ENCODE assay signal across 19 cellular contexts in the genomic region with DNA sequence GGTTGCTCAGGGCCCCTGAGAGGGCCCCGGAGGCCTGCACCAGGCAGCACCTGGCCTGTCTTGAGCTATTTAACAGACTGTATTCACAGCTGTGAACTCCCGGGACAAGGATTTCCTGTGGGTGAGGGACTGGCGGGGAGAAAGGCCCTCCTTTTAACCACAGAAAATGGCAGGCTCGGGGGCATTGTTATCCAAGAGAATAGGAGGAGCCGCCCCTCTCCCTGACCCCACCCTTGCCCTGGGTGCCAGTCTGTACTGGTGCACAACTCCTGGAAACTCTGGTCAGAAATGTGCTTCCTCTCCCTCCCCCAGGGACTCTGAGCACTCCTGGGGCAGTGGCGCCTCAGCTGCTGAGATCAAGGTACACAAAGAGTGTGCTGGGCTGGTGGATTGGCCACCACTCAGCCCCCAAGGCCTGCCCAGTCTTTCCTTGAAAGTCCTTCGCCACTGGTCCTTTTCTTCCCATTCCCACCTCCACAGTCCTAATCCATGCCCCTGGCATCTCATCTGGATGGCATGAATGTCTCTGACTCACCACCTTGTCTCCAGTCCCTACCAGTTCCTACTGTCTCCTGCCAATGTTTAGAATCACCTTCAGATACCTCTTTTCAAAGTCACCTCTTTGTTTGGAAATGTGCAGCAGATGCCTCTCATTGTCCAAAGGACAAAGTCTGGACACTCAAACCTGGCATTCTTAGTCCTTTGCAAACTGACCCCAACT. TPM values are rescaled to one million over a fixed set of nuclear protein-coding genes. Genes with fewer than 3 reads are reported as not detected.
DNase-seq lines count a peak whose midpoint lies in the region; ATAC-seq, FAIRE-seq and TF ChIP-seq lines count a peak whose summit lies in the region.
"Had no signal": no experiment of that assay in that cellular context is flagged by ENCODE, and none has a peak within 500 bp of the region (broad histone marks: within the 10 kb centered on the region; RNA-seq: fewer than 3 reads in every experiment).

No MANE protein-coding gene starts in this region.

- no peak for TF ChIP-seq EP300 in HepG2 (IDR thresholded peaks at IDR 0.05; ENCODE audit: low read depth in 2 of 2, low read length in 2 of 2)
- TF ChIP-seq EP300 in HepG2 (CRISPR knock-in tag; IDR thresholded peaks at IDR 0.05; ENCODE audit: borderline replicate concordance), result no peak

- H3K4me2 ChIP-seq in endothelial cell of umbilical vein (ENCODE audit: insufficient read depth, low read length) (no peak overlapping the region), HepG2 (ENCODE audit: low read depth, low read length) (peak overlapping the region; percentile 50)

- DNase-seq in CD4-positive, CD25-positive, alpha-beta regulatory T cell, result no peak
- peak; percentile 53 for DNase-seq in MG63
- DNase-seq in endothelial cell of umbilical vein (ENCODE audit: low read depth, low spot score), result peak; percentile 86
- DNase-seq in HepG2 (ENCODE audit: low spot score), result peak; percentile 35
- DNase-seq in activated CD8-positive, alpha-beta T cell treated with anti-CD3 and anti-CD28 coated beads, Interleukin-2, amount 10 ng/mL, durations not matched to agents 7 days and 5 days, result no peak
- no peak for DNase-seq in NCI-H526 (lab: John Stamatoyannopoulos, UW)
- DNase-seq in HuH-7.5 (ENCODE audit: low spot score), result no peak
- DNase-seq: foreskin melanocyte, NCI-H2029 treated with DMSO at 0.1 percent for 48 hours, NCI-H524, retina had no signal

- H3K9me3 ChIP-seq in CD4-positive, CD25-positive, alpha-beta regulatory T cell (ENCODE audit: control insufficient read depth in 2 of 2, low read length in 2 of 2), result peaks cover 0 to 2% of the 10 kb centered on the region in 2 experiments
- H3K9me3 ChIP-seq in MG63, result no peaks in the 10 kb centered on the region
- no peaks in the 10 kb centered on the region for H3K9me3 ChIP-seq in endothelial cell of umbilical vein (replicated peaks; ENCODE audit: control insufficient read depth, insufficient read depth, low read length)
- no peaks in the 10 kb centered on the region for H3K9me3 ChIP-seq in HepG2 (ENCODE audit: low read length)

- H3K4me1 ChIP-seq in CD4-positive, CD25-positive, alpha-beta regulatory T cell (ENCODE audit: control insufficient read depth, insufficient read depth, low read length, poor library complexity, severe bottlenecking), result no peaks in the 10 kb centered on the region
- peaks cover 65% of the 10 kb centered on the region for H3K4me1 ChIP-seq in endothelial cell of umbilical vein (ENCODE audit: control insufficient read depth, extremely low read depth, insufficient read depth, low read length)
- H3K4me1 ChIP-seq in HepG2 (ENCODE audit: insufficient read depth, low read length), result peaks cover 38% of the 10 kb centered on the region

- peaks cover 19% of the 10 kb centered on the region for H3K27me3 Mint-ChIP-seq in CD4-positive, CD25-positive, alpha-beta regulatory T cell
- peaks cover 19% of the 10 kb centered on the region for H3K27me3 Mint-ChIP-seq in activated CD8-positive, alpha-beta T cell treated with anti-CD3 and anti-CD28 coated beads, Interleukin-2, amount 10 ng/mL, durations not matched to agents 7 days and 5 days (ENCODE audit: low read depth)

- no TSS peak for BruUV-seq in endothelial cell of umbilical vein (replicated peaks; lab: Mats Ljungman, UMichigan)
- no TSS peak for BruUV-seq in HepG2 (replicated peaks; lab: Mats Ljungman, UMichigan)

- H4K20me1 ChIP-seq in endothelial cell of umbilical vein (replicated peaks; ENCODE audit: control insufficient read depth, extremely low read depth, insufficient read depth, low read length), result no peaks in the 10 kb centered on the region
- H4K20me1 ChIP-seq in HepG2 (ENCODE audit: insufficient read depth, low read length), result no peaks in the 10 kb centered on the region

- H3K9ac ChIP-seq in endothelial cell of umbilical vein (replicated peaks; ENCODE audit: extremely low read depth, insufficient read depth, low read length), result no peak overlapping the region
- H3K9ac ChIP-seq in HepG2 (ENCODE audit: insufficient read depth, low read depth, low read length), result no peak overlapping the region

- peaks cover 1% of the 10 kb centered on the region for H3K27me3 ChIP-seq in CD4-positive, CD25-positive, alpha-beta regulatory T cell (ENCODE audit: control insufficient read depth, insufficient read depth, low read length)
- no peaks in the 10 kb centered on the region for H3K27me3 ChIP-seq in MG63
- no peaks in the 10 kb centered on the region for H3K27me3 ChIP-seq in endothelial cell of umbilical vein (ENCODE audit: control insufficient read depth in 2 of 2, insufficient read depth in 2 of 2, low read length in 2 of 2)
- H3K27me3 ChIP-seq in HepG2 (ENCODE audit: control insufficient read depth in 1 of 2, insufficient read depth in 2 of 2, low read length in 2 of 2), result peaks cover 0 to 5% of the 10 kb centered on the region in 2 experiments; a peak in 2 of 5 replicates

- H3K4me3 ChIP-seq in CD4-positive, CD25-positive, alpha-beta regulatory T cell (ENCODE audit: low read depth, low read length), result no peak overlapping the region
- H3K4me3 ChIP-seq in MG63 (no peak overlapping the region), endothelial cell of umbilical vein (replicated peaks in 1 of 3; ENCODE audit: insufficient read depth in 1 of 3, low read depth in 1 of 3, low read length in 3 of 3) (no peak overlapping the region), HepG2 (replicated peaks in 1 of 3; ENCODE audit: insufficient read depth in 1 of 3, low read depth in 2 of 3, low read length in 3 of 3) (peak overlapping the region in 1 of 3 experiments; percentile 17; a peak in 1 of 6 replicates)

- dilution Hi-C loops in endothelial cell of umbilical vein (cut with MboI; ENCODE audit: extremely low pct_ligation_motif_present, low sequenced_read_pairs), result no loop called here

- intact Hi-C loops in endothelial cell of umbilical vein (cut with micrococcal nuclease) (loop anchor here (1.0 to 2.0 kb wide), 7 partner anchors 10 to 205 kb away; no protein-coding TSS in a partner anchor), HepG2 (cut with micrococcal nuclease; ENCODE audit: unreplicated experiment) (no loop called here)

- no peak overlapping the region for H3K27ac ChIP-seq in CD4-positive, CD25-positive, alpha-beta regulatory T cell (ENCODE audit: insufficient read depth, low read length, poor library complexity, severe bottlenecking)
- H3K27ac ChIP-seq in endothelial cell of umbilical vein (ENCODE audit: insufficient read depth, low read depth, low read length), result peak overlapping the region; percentile 96
- no peak overlapping the region for H3K27ac ChIP-seq in HepG2 (ENCODE audit: extremely low read length, insufficient read depth, low read length)
- H3K27ac ChIP-seq: VCaP had no signal

- WGBS in HepG2 (ENCODE audit: low lambda C conversion rate), result 23% methylated on average over 7 of the region's 7 CpGs

- CTCF ChIA-PET in endothelial cell of umbilical vein (lab: Charles Lee), result interaction anchor here (0.9 to 4.0 kb wide), 11 partner anchors 9 to 266 kb away, joined by 3 to 21 read pairs (median 4); a partner anchor contains a TSS
- CTCF ChIA-PET in HepG2 (lab: Yijun Ruan, JAX; ENCODE audit: low intra/inter-chr PET ratio, low total read pairs), result no interaction called here
- CTCF ChIA-PET in activated CD8-positive, alpha-beta T cell treated with anti-CD3 and anti-CD28 coated beads, Interleukin-2, amount 10 ng/mL, durations not matched to agents 7 days and 5 days (lab: Charles Lee), result interaction anchor here (1.2 kb wide), 1 partner anchor 47 kb away, joined by 3 read pairs; no protein-coding TSS in a partner anchor

- in situ Hi-C loops in HepG2 (cut with HindIII; ENCODE audit: extremely low pct_ligation_motif_present, low pct_unique_long_range_greater_than_20kb), result no loop called here

- TF ChIP-seq CTCF in endothelial cell of umbilical vein (IDR thresholded peaks at IDR 0.05; ENCODE audit: extremely low read depth in 1 of 2, insufficient read depth in 1 of 2, low read depth in 1 of 2, low read length in 2 of 2) (no peak), HepG2 (CRISPR knock-in tag; IDR thresholded peaks at IDR 0.05) (peak; percentile 22; the same call in 1 of the 2 replicates)

- no peaks in the 10 kb centered on the region for H3K79me2 ChIP-seq in endothelial cell of umbilical vein (ENCODE audit: control insufficient read depth, insufficient read depth, low read length)
- H3K79me2 ChIP-seq in HepG2 (ENCODE audit: insufficient read depth, low read length), result no peaks in the 10 kb centered on the region

- no peak overlapping the region for H3K4me3 Mint-ChIP-seq in CD4-positive, CD25-positive, alpha-beta regulatory T cell
- H3K4me3 Mint-ChIP-seq in activated CD8-positive, alpha-beta T cell treated with anti-CD3 and anti-CD28 coated beads, Interleukin-2, amount 10 ng/mL, durations not matched to agents 7 days and 5 days, result no peak overlapping the region
- H3K4me3 Mint-ChIP-seq: central memory CD8-positive, alpha-beta T cell; memory B cell; nephron had no signal

- H3K36me3 Mint-ChIP-seq in CD4-positive, CD25-positive, alpha-beta regulatory T cell, result no peaks in the 10 kb centered on the region
- H3K36me3 Mint-ChIP-seq in activated CD8-positive, alpha-beta T cell treated with anti-CD3 and anti-CD28 coated beads, Interleukin-2, amount 10 ng/mL, durations not matched to agents 7 days and 5 days (ENCODE audit: low read depth), result no peaks in the 10 kb centered on the region
- H3K36me3 Mint-ChIP-seq: memory B cell had no signal

- no peak for TF ChIP-seq RAD21 in HepG2 (CRISPR knock-in tag; IDR thresholded peaks at IDR 0.05)

- FAIRE-seq in endothelial cell of umbilical vein (lab: Jason Lieb, UNC) (peak; percentile 77), HepG2 (lab: Jason Lieb, UNC) (peak; percentile 26)
- FAIRE-seq: G401.6, GM12892, H1 had no signal

- POLR2A ChIA-PET in endothelial cell of umbilical vein (lab: Charles Lee) (interaction anchor here (0.6 to 1.4 kb wide), 4 partner anchors 18 to 113 kb away, joined by 3 to 8 read pairs (median 3); a partner anchor contains a TSS), HepG2 (lab: Yijun Ruan, JAX) (interaction anchor here (1.8 kb wide), 1 partner anchor 48 kb away, joined by 6 read pairs; no protein-coding TSS in a partner anchor)
- POLR2A ChIA-PET in activated CD8-positive, alpha-beta T cell treated with anti-CD3 and anti-CD28 coated beads, Interleukin-2, amount 10 ng/mL, durations not matched to agents 7 days and 5 days (lab: Charles Lee), result no interaction called here

- no peaks in the 10 kb centered on the region for H3K9me1 ChIP-seq in endothelial cell of umbilical vein (replicated peaks; ENCODE audit: control insufficient read depth, extremely low read depth, insufficient read depth, low read length)

- no peak for ATAC-seq in CD4-positive, CD25-positive, alpha-beta regulatory T cell (ENCODE audit: low read depth in 2 of 2)
- ATAC-seq in HepG2, result peak; percentile 81
- ATAC-seq in GM21576 (IDR thresholded peaks at IDR 0.05; ENCODE audit: unreplicated experiment), result no peak
- ATAC-seq in activated CD8-positive, alpha-beta T cell treated with anti-CD3 and anti-CD28 coated beads, Interleukin-2, amount 10 ng/mL, durations not matched to agents 7 days and 5 days, result no peak

- peaks cover 0 to 6% (median 0%) of the 10 kb centered on the region in 4 donors for H3K4me1 Mint-ChIP-seq in CD4-positive, CD25-positive, alpha-beta regulatory T cell
- peaks cover 28% of the 10 kb centered on the region for H3K4me1 Mint-ChIP-seq in activated CD8-positive, alpha-beta T cell treated with anti-CD3 and anti-CD28 coated beads, Interleukin-2, amount 10 ng/mL, durations not matched to agents 7 days and 5 days (ENCODE audit: low read depth)
- H3K4me1 Mint-ChIP-seq: memory B cell had no signal

- H3K27ac Mint-ChIP-seq in CD4-positive, CD25-positive, alpha-beta regulatory T cell, result peak overlapping the region in 2 of 3 donors; percentile 20 to 48
- H3K27ac Mint-ChIP-seq in activated CD8-positive, alpha-beta T cell treated with anti-CD3 and anti-CD28 coated beads, Interleukin-2, amount 10 ng/mL, durations not matched to agents 7 days and 5 days, result no peak overlapping the region
- H3K27ac Mint-ChIP-seq: memory B cell had no signal

- H3K36me3 ChIP-seq in CD4-positive, CD25-positive, alpha-beta regulatory T cell (ENCODE audit: control insufficient read depth, insufficient read depth, low read length), result no peaks in the 10 kb centered on the region
- H3K36me3 ChIP-seq in MG63, result no peaks in the 10 kb centered on the region
- H3K36me3 ChIP-seq in endothelial cell of umbilical vein (ENCODE audit: control insufficient read depth in 2 of 2, extremely low read depth in 1 of 2, insufficient read depth in 2 of 2, low read length in 2 of 2), result no peaks in the 10 kb centered on the region
- no peaks in the 10 kb centered on the region for H3K36me3 ChIP-seq in HepG2 (replicated peaks in 1 of 2; ENCODE audit: control insufficient read depth in 1 of 2, insufficient read depth in 2 of 2, low read length in 2 of 2)

- no peak for TF ChIP-seq POLR2A in endothelial cell of umbilical vein (IDR thresholded peaks at IDR 0.05; ENCODE audit: low read depth, low read length)
- TF ChIP-seq POLR2A in HepG2 (IDR thresholded peaks at IDR 0.05; ENCODE audit: insufficient read depth in 1 of 2, low read depth in 2 of 2, low read length in 2 of 2), result no peak

- H3K9me3 Mint-ChIP-seq in CD4-positive, CD25-positive, alpha-beta regulatory T cell, result no peaks in the 10 kb centered on the region
- no peaks in the 10 kb centered on the region for H3K9me3 Mint-ChIP-seq in activated CD8-positive, alpha-beta T cell treated with anti-CD3 and anti-CD28 coated beads, Interleukin-2, amount 10 ng/mL, durations not matched to agents 7 days and 5 days (ENCODE audit: insufficient read depth)
- H3K9me3 Mint-ChIP-seq: central memory CD8-positive, alpha-beta T cell; memory B cell; nephron had no signal

- H2AFZ ChIP-seq in endothelial cell of umbilical vein (ENCODE audit: low read depth, low read length) (peak overlapping the region; percentile 18), HepG2 (ENCODE audit: low read length) (no peak overlapping the region)

RNA-seq across cellular contexts. Expression of a gene that starts 19.6 kb away (rescaled TPM):
- 4.4 TPM for total RNA-seq in CD4-positive, CD25-positive, alpha-beta regulatory T cell
- polyA plus RNA-seq in CD4-positive, CD25-positive, alpha-beta regulatory T cell, result under 1 TPM in 2 of 4 donors, not detected in 2; 0.22 to 0.31 TPM
- total RNA-seq in MG63 (2014; rRNA removed; shearing (Covaris generic); ENCODE audit: low replicate concordance), result 27.6 and 46.1 TPM in 2 replicates
- total RNA-seq in endothelial cell of umbilical vein (374 and 397 TPM in 2 replicates), HepG2 (2016; rRNA removed; fragmentation: Illumina TruSeq; extraction: Trizol) (47.1 and 64.9 TPM in 2 replicates)
- polyA plus RNA-seq in endothelial cell of umbilical vein (214 and 229 TPM in 2 replicates), HepG2 (2011; rRNA removed) (182 and 202 TPM in 2 replicates)
- 316 and 329 TPM in 2 replicates for polyA plus RNA-seq in endothelial cell of umbilical vein (2011; cell fraction: cytosol; rRNA removed)
- polyA plus RNA-seq in endothelial cell of umbilical vein (2011; cell fraction: nucleus; rRNA removed), result 257 and 293 TPM in 2 replicates
- 294 and 311 TPM in 2 replicates for polyA plus RNA-seq in endothelial cell of umbilical vein (2012)
- 334 and 376 TPM in 2 replicates for polyA minus RNA-seq in endothelial cell of umbilical vein
- 84.9 TPM for polyA minus RNA-seq in endothelial cell of umbilical vein (2011; cell fraction: cytosol; rRNA and poly(A)+ RNA removed)
- 192 and 214 TPM in 2 replicates for polyA minus RNA-seq in endothelial cell of umbilical vein (2011; cell fraction: nucleus; rRNA and poly(A)+ RNA removed)
- 15.6 and 21.2 TPM in 2 replicates for total RNA-seq in HepG2 (2016; cell fraction: cytosol; rRNA removed; fragmentation: Illumina TruSeq; extraction: Trizol; ENCODE audit: low read depth)
- 45.9 and 54.8 TPM in 2 replicates for total RNA-seq in HepG2 (2016; cell fraction: insoluble cytoplasmic fraction; rRNA removed; fragmentation: Illumina TruSeq; extraction: Trizol)
- total RNA-seq in HepG2 (2016; cell fraction: membrane; rRNA removed; fragmentation: Illumina TruSeq; extraction: Trizol), result 54.5 and 63.7 TPM in 2 replicates
- total RNA-seq in HepG2 (2016; cell fraction: nucleus; rRNA removed; fragmentation: Illumina TruSeq; extraction: Trizol), result 54.3 and 61.3 TPM in 2 replicates
- polyA plus RNA-seq in HepG2 (2011; cell fraction: cytosol; rRNA removed), result 62.2 and 87.1 TPM in 2 replicates
- 133 and 141 TPM in 2 replicates for polyA plus RNA-seq in HepG2 (2011; cell fraction: nucleus; rRNA removed)
- polyA plus RNA-seq in HepG2 (2012), result 97.8 and 103 TPM in 2 replicates
- 15.2 and 19.3 TPM in 2 replicates for polyA plus RNA-seq in HepG2 (2016; cell fraction: cytosol; fragmentation: Illumina TruSeq; extraction: Trizol; ENCODE audit: low read depth)
- 72.5 and 91.0 TPM in 2 replicates for polyA plus RNA-seq in HepG2 (2016; cell fraction: insoluble cytoplasmic fraction; fragmentation: Illumina TruSeq; extraction: Trizol; ENCODE audit: low read depth)
- 64.7 and 77.7 TPM in 2 replicates for polyA plus RNA-seq in HepG2 (2016; cell fraction: membrane; fragmentation: Illumina TruSeq; extraction: Trizol; ENCODE audit: low read depth)
- 74.5 and 82.8 TPM in 2 replicates for polyA plus RNA-seq in HepG2 (2016; cell fraction: nucleus; fragmentation: Illumina TruSeq; extraction: Trizol; ENCODE audit: insufficient read depth, low read depth)
- 156 and 217 TPM in 2 replicates for polyA minus RNA-seq in HepG2 (2011; rRNA and poly(A)+ RNA removed; ENCODE audit: low replicate concordance)
- polyA minus RNA-seq in HepG2 (2011; cell fraction: cytosol; rRNA and poly(A)+ RNA removed), result 122 and 129 TPM in 2 replicates
- polyA minus RNA-seq in HepG2 (2011; cell fraction: nucleus; rRNA and poly(A)+ RNA removed), result 185 and 262 TPM in 2 replicates
- 10 to 100 TPM; 12.6 to 16.2 TPM for total RNA-seq in activated CD8-positive, alpha-beta T cell treated with anti-CD3 and anti-CD28 coated beads, Interleukin-2, amount 10 ng/mL, durations not matched to agents 7 days and 5 days

Comparison
In these comparisons a context has a peak if more than half of its experiments do, and no peak if none do; other contexts are left out.
1. DNase-seq: peak in MG63 (single experiment), endothelial cell of umbilical vein (single experiment) and HepG2 (single experiment); none in CD4-positive, CD25-positive, alpha-beta regulatory T cell (0 of 3), activated CD8-positive, alpha-beta T cell treated with anti-CD3 and anti-CD28 coated beads, Interleukin-2, amount 10 ng/mL, durations not matched to agents 7 days and 5 days (single experiment), NCI-H526 (0 of 2) and HuH-7.5 (single experiment).